Comparison of ENCODE assay signal across 9 cellular contexts in genomic region chr15:61226313-61227250, GRCh38. TPM values are rescaled to one million over a fixed set of nuclear protein-coding genes. Genes with fewer than 3 reads are reported as not detected.
DNase-seq lines count a peak whose midpoint lies in the region; ATAC-seq and TF ChIP-seq lines count a peak whose summit lies in the region.
"Had no signal": no experiment of that assay in that cellular context is flagged by ENCODE, and none has a peak within 500 bp of the region (broad histone marks: within the 10 kb centered on the region; RNA-seq: fewer than 3 reads in every experiment).

No MANE protein-coding gene starts in this region.

- no peaks in the 10 kb centered on the region for H3K4me1 ChIP-seq in hepatocyte (ENCODE audit: insufficient read depth)
- peaks cover 44 to 49% of the 10 kb centered on the region in 2 donors for H3K4me1 ChIP-seq in gastrocnemius medialis

- no peak overlapping the region for H2AFZ ChIP-seq in hepatocyte

- H3K79me2 ChIP-seq in hepatocyte, result peaks cover 3% of the 10 kb centered on the region

- no peak for ATAC-seq in gastrocnemius medialis
- no peak for ATAC-seq in GM18870 (IDR thresholded peaks at IDR 0.05; ENCODE audit: unreplicated experiment)
- ATAC-seq in HG02938 (IDR thresholded peaks at IDR 0.05; ENCODE audit: unreplicated experiment), result no peak
- no peak for ATAC-seq in HG02763 (IDR thresholded peaks at IDR 0.05; ENCODE audit: unreplicated experiment)

- TF ChIP-seq POLR2A in gastrocnemius medialis (IDR thresholded peaks at IDR 0.05), result no peak

- H3K27me3 ChIP-seq in hepatocyte (peaks cover 32% of the 10 kb centered on the region), gastrocnemius medialis (no peaks in the 10 kb centered on the region)

- TF ChIP-seq CTCF in GM12865 (IDR thresholded peaks at IDR 0.05; ENCODE audit: insufficient read depth, low read depth, low read length, missing control alignments) (no peak), WI38 (IDR thresholded peaks at IDR 0.05; ENCODE audit: low read depth, low read length) (no peak), hepatocyte (IDR thresholded peaks at IDR 0.05; ENCODE audit: poor library complexity) (no peak), gastrocnemius medialis (IDR thresholded peaks at IDR 0.05 in 4 of 5, conservative IDR thresholded peaks at IDR 0.05 in 1 of 5) (no peak)

- H3K4me3 ChIP-seq in GM12865 (ENCODE audit: low read depth, low read length) (no peak overlapping the region), WI38 (ENCODE audit: low read depth, low read length) (peak overlapping the region; percentile 75), hepatocyte (peak overlapping the region; percentile 99), gastrocnemius medialis (peak overlapping the region; percentile 64 to 92 (median 86))

- peak overlapping the region; percentile 99 for H3K4me2 ChIP-seq in hepatocyte

- 35% methylated on average over 8 of the region's 8 CpGs for WGBS in hepatocyte (ENCODE audit: low lambda C conversion rate, missing lambda C conversion rate)

- H3K36me3 ChIP-seq in hepatocyte (replicated peaks; ENCODE audit: insufficient read depth, low read depth), result no peaks in the 10 kb centered on the region
- H3K36me3 ChIP-seq in gastrocnemius medialis, result no peaks in the 10 kb centered on the region

- no peaks in the 10 kb centered on the region for H3K9me2 ChIP-seq in hepatocyte (replicated peaks; ENCODE audit: insufficient read depth)

- intact Hi-C loops in gastrocnemius medialis (cut with DNase I; ENCODE audit: low total_unique reads), result loop anchor here (2.0 to 5.0 kb wide), 2 partner anchors 32 to 69 kb away; no protein-coding TSS in a partner anchor

- in situ Hi-C loops in gastrocnemius medialis (cut with MboI; ENCODE audit: low sequenced_read_pairs in 4 of 4), result no loop called here

- H3K27ac ChIP-seq in hepatocyte (no peak overlapping the region), gastrocnemius medialis (peak overlapping the region; percentile 81 to 87 (median 81))

- H4K20me1 ChIP-seq in hepatocyte (ENCODE audit: insufficient read depth, poor library complexity, severe bottlenecking), result no peaks in the 10 kb centered on the region

- H3K9me3 ChIP-seq in hepatocyte (ENCODE audit: low read depth), result no peaks in the 10 kb centered on the region
- H3K9me3 ChIP-seq in gastrocnemius medialis, result no peaks in the 10 kb centered on the region

- DNase-seq in GM12865 (ENCODE audit: low read depth) (peak; percentile 2), hepatocyte (ENCODE audit: low spot score) (no peak), gastrocnemius medialis (peak in 1 of 2 donors; percentile 16), GM19238 (ENCODE audit: insufficient read length, low spot score) (no peak)
- DNase-seq: activated naive CD8-positive, alpha-beta T cell treated with anti-CD3 and anti-CD28 coated beads, Interleukin-2, amount 10 ng/mL, durations not matched to agents 7 days and 5 days had no signal

RNA-seq across cellular contexts. Expression of gene RORA, which starts 2.5 kb away (rescaled TPM):
- total RNA-seq in hepatocyte, result 13.8 and 18.6 TPM in 2 replicates
- polyA plus RNA-seq in hepatocyte, result 9.3 and 12.8 TPM in 2 replicates
- 100 to 1,000 TPM; 171 to 303 (median 203) TPM for total RNA-seq in gastrocnemius medialis
